Comparison of ENCODE assay signal across 8 cellular contexts in genomic region chrX:45771114-45771513, GRCh38.
DNase-seq lines count a peak whose midpoint lies in the region; ATAC-seq, FAIRE-seq and TF ChIP-seq lines count a peak whose summit lies in the region.

No MANE protein-coding gene starts in this region.

- POLR2A ChIA-PET in CD4-positive, alpha-beta T cell (lab: Charles Lee): interaction anchor here (1.2 to 5.1 kb wide), 8 partner anchors 12 to 898 kb away, joined by 3 to 34 read pairs (median 12); partner anchors contain the start of gene KDM6A
- POLR2A ChIA-PET in naive thymus-derived CD8-positive, alpha-beta T cell (lab: Charles Lee): interaction anchor here (4.2 kb wide), 1 partner anchor 35 kb away, joined by 20 read pairs; no protein-coding TSS in a partner anchor

- FAIRE-seq in colon (lab: Jason Lieb, UNC): peak; percentile 83
- FAIRE-seq in GM12892 (lab: Jason Lieb, UNC): no peak

- TF ChIP-seq POLR2A in GM12892 (IDR thresholded peaks at IDR 0.05; ENCODE audit: low read depth, low read length): no peak

- peak overlapping the region; percentile 61 for H3K27ac ChIP-seq in CD4-positive, alpha-beta T cell (ENCODE audit: low read depth, low read length)

- H3K4me1 Mint-ChIP-seq in CD4-positive, alpha-beta T cell (ENCODE audit: low read depth): peaks cover 88% of the 10 kb centered on the region
- H3K4me1 Mint-ChIP-seq in naive thymus-derived CD8-positive, alpha-beta T cell: peaks cover 15 to 48% (median 32%) of the 10 kb centered on the region in 4 donors

- intact Hi-C loops in CD4-positive, alpha-beta T cell (cut with DNase I, micrococcal nuclease): loop anchor here in 1 of 2 experiments (2.0 kb wide), 2 partner anchors 14 to 78 kb away; no protein-coding TSS in a partner anchor

- H3K36me3 Mint-ChIP-seq in CD4-positive, alpha-beta T cell (ENCODE audit: low read depth): peaks cover 16% of the 10 kb centered on the region
- H3K36me3 Mint-ChIP-seq in naive thymus-derived CD8-positive, alpha-beta T cell: no peaks in the 10 kb centered on the region

- H3K4me3 Mint-ChIP-seq in CD4-positive, alpha-beta T cell: peak overlapping the region; percentile 86
- peak overlapping the region; percentile 68 to 95 (median 76) for H3K4me3 Mint-ChIP-seq in naive thymus-derived CD8-positive, alpha-beta T cell

- TF ChIP-seq CTCF in CD4-positive, alpha-beta T cell (IDR thresholded peaks at IDR 0.05): no peak

- DNase-seq in CD4-positive, alpha-beta T cell: no peak
- DNase-seq in MG63: peak; percentile 85
- peak in 1 of 10 donors; percentile 5 for DNase-seq in naive thymus-derived CD8-positive, alpha-beta T cell
- no peak for DNase-seq in cerebellum (ENCODE audit: low spot score)
- no peak for DNase-seq in GM12892 (ENCODE audit: insufficient read length)
- no peak for DNase-seq in activated effector memory CD4-positive, alpha-beta T cell treated with Interleukin-2 at 50 U/mL for 16 hours

- no peak for ATAC-seq in CD4-positive, alpha-beta T cell (ENCODE audit: poor library complexity)
- no peak for ATAC-seq in naive thymus-derived CD8-positive, alpha-beta T cell
- ATAC-seq in HG02610 (IDR thresholded peaks at IDR 0.05; ENCODE audit: unreplicated experiment): no peak

- CTCF ChIA-PET in CD4-positive, alpha-beta T cell (lab: Charles Lee): no interaction called here

- no peaks in the 10 kb centered on the region for H3K27me3 ChIP-seq in CD4-positive, alpha-beta T cell (ENCODE audit: control insufficient read depth, insufficient read depth, low read length)
- no peaks in the 10 kb centered on the region for H3K27me3 ChIP-seq in MG63

- peak overlapping the region; percentile 97 for H3K27ac Mint-ChIP-seq in CD4-positive, alpha-beta T cell
- H3K27ac Mint-ChIP-seq in naive thymus-derived CD8-positive, alpha-beta T cell: peak overlapping the region; percentile 61 to 97 (median 95)

- H3K9me3 ChIP-seq in CD4-positive, alpha-beta T cell (ENCODE audit: control insufficient read depth, low read length): no peaks in the 10 kb centered on the region
- no peaks in the 10 kb centered on the region for H3K9me3 ChIP-seq in MG63

- H3K27me3 Mint-ChIP-seq in CD4-positive, alpha-beta T cell: no peaks in the 10 kb centered on the region
- H3K27me3 Mint-ChIP-seq in naive thymus-derived CD8-positive, alpha-beta T cell: no peaks in the 10 kb centered on the region

- no peaks in the 10 kb centered on the region for H3K9me3 Mint-ChIP-seq in CD4-positive, alpha-beta T cell
- peaks cover 0 to 2% (median 0%) of the 10 kb centered on the region in 9 donors for H3K9me3 Mint-ChIP-seq in naive thymus-derived CD8-positive, alpha-beta T cell

- H3K36me3 ChIP-seq in MG63: peaks cover 37% of the 10 kb centered on the region

- H3K4me3 ChIP-seq in MG63: peak overlapping the region; percentile 77
